27 cellular contexts compared by ENCODE assay signal in the genomic region with DNA sequence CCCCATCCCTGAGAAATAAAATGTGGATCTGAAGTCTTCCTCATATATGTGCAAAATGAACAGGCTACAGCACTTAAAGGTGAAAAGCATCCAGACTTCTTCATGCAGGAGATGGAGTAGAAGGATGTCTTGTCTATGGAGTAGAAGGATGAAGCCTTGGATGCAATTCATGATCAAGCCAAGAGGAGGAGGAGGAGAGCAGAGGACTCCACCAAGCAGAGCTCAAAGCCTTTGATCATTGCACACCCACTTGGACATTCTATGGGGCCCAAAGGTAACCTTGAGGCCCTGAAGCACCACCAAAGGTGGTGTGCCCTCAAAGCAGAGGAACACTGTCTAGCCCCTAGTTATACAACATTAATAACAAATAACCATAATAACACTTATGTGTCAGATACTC. TPM values are rescaled to one million over a fixed set of nuclear protein-coding genes. Genes with fewer than 3 reads are reported as not detected.
DNase-seq lines count a peak whose midpoint lies in the region; ATAC-seq and TF ChIP-seq lines count a peak whose summit lies in the region.
"Had no signal": no experiment of that assay in that cellular context is flagged by ENCODE, and none has a peak within 500 bp of the region (broad histone marks: within the 10 kb centered on the region; RNA-seq: fewer than 3 reads in every experiment).

No MANE protein-coding gene starts in this region.

- no peak overlapping the region for H4K91ac ChIP-seq in trophoblast cell (ENCODE audit: low read depth, low read length)

- H3K27ac ChIP-seq in HCT116 (ENCODE audit: low read depth, low read length) (no peak overlapping the region), endodermal cell (ENCODE audit: low read depth, low read length) (no peak overlapping the region), liver (ENCODE audit: low read depth in 1 of 2, low read length in 2 of 2) (no peak overlapping the region), trophoblast cell (ENCODE audit: low read depth, low read length) (no peak overlapping the region)
- H3K27ac ChIP-seq: 22Rv1, GM23248 had no signal

- H3K27ac Mint-ChIP-seq in endodermal cell, result no peak overlapping the region
- H3K27ac Mint-ChIP-seq: CD14-positive monocyte; CD8-positive, alpha-beta memory T cell; H9 had no signal

- H3K4me3 Mint-ChIP-seq in endodermal cell, result no peak overlapping the region
- H3K4me3 Mint-ChIP-seq: CD14-positive monocyte; CD8-positive, alpha-beta memory T cell; H9 had no signal

- H3K18ac ChIP-seq in trophoblast cell (ENCODE audit: low read length), result no peak overlapping the region

- H3K4ac ChIP-seq in trophoblast cell (ENCODE audit: low read depth, low read length), result no peak overlapping the region

- TF ChIP-seq RAD21 in HCT116 (IDR thresholded peaks at IDR 0.05; ENCODE audit: low read depth) (no peak), liver (IDR thresholded peaks at IDR 0.05) (no peak)

- H3K9me3 ChIP-seq in HCT116 (ENCODE audit: control insufficient read depth in 1 of 2, insufficient read depth in 1 of 2, low read depth in 1 of 2, low read length in 2 of 2) (no peaks in the 10 kb centered on the region), endodermal cell (ENCODE audit: control insufficient read depth, low read length) (no peaks in the 10 kb centered on the region), liver (ENCODE audit: control insufficient read depth in 4 of 4, low read length in 3 of 4) (no peaks in the 10 kb centered on the region), trophoblast cell (ENCODE audit: insufficient read depth, low read depth, low read length) (no peaks in the 10 kb centered on the region)
- H3K9me3 ChIP-seq: BE2C, SK-N-SH had no signal

- H3K36me3 ChIP-seq in HCT116 (ENCODE audit: control insufficient read depth in 1 of 2, insufficient read depth in 2 of 2, low read length in 2 of 2) (no peaks in the 10 kb centered on the region), endodermal cell (ENCODE audit: control insufficient read depth, insufficient read depth, low read length) (no peaks in the 10 kb centered on the region), liver (ENCODE audit: control insufficient read depth in 4 of 4, insufficient read depth in 3 of 4, low read depth in 1 of 4, low read length in 3 of 4) (peaks cover 3 to 31% (median 13%) of the 10 kb centered on the region in 4 donors), trophoblast cell (ENCODE audit: control insufficient read depth in 1 of 2, insufficient read depth in 2 of 2, low read length in 2 of 2) (no peaks in the 10 kb centered on the region)
- H3K36me3 ChIP-seq: BE2C had no signal

- intact Hi-C loops in HCT116 (cut with micrococcal nuclease), result no loop called here

- CTCF ChIA-PET in HCT116 (lab: Charles Lee), result interaction anchor here (1.5 kb wide), 1 partner anchor 11 kb away, joined by 3 read pairs; no protein-coding TSS in a partner anchor

- H3K27me3 Mint-ChIP-seq in endodermal cell (ENCODE audit: insufficient read depth), result no peaks in the 10 kb centered on the region

- H3K9me3 Mint-ChIP-seq in endodermal cell, result no peaks in the 10 kb centered on the region
- H3K9me3 Mint-ChIP-seq: CD8-positive, alpha-beta memory T cell; H9 had no signal

- no peaks in the 10 kb centered on the region for H3K4me1 Mint-ChIP-seq in endodermal cell
- H3K4me1 Mint-ChIP-seq: CD8-positive, alpha-beta memory T cell; H9 had no signal

- DNase-seq in DMS 273 (lab: John Stamatoyannopoulos, UW; ENCODE audit: unreplicated experiment), result peak; percentile 8
- DNase-seq in DMS 273 treated with DMSO at 0.1 percent for 48 hours (lab: John Stamatoyannopoulos, UW), result no peak
- no peak for DNase-seq in HCT116 (ENCODE audit: low read depth, low spot score)
- no peak for DNase-seq in endodermal cell
- no peak for DNase-seq in HK-2 (ENCODE audit: unreplicated experiment)
- no peak for DNase-seq in trophoblast cell
- DNase-seq in 8988T, result no peak
- DNase-seq: ACHN; BE2C; CD8-positive, alpha-beta memory T cell; DMS153; GDM1; GM23248; H9; Karpas-422; NCI-H1105; NCI-H1436 treated with DMSO at 0.1 percent for 48 hours; NCI-H187 treated with DMSO at 0.1 percent for 48 hours; NCI-H2171 treated with DMSO at 0.1 percent for 48 hours; NCI-H345; NCI-H510A treated with DMSO at 0.1 percent for 48 hours; SK-N-SH; SW 1271 had no signal

- no peak overlapping the region for H4K12ac ChIP-seq in trophoblast cell (ENCODE audit: low read depth, low read length)

- H2BK5ac ChIP-seq in trophoblast cell (ENCODE audit: low read depth, low read length, poor library complexity), result no peak overlapping the region

- H3K4me2 ChIP-seq in HCT116 (ENCODE audit: low read length), result no peak overlapping the region
- no peak overlapping the region for H3K4me2 ChIP-seq in trophoblast cell (ENCODE audit: low read length)
- H3K4me2 ChIP-seq: SK-N-SH had no signal

- H2BK12ac ChIP-seq in trophoblast cell (ENCODE audit: low read length), result no peak overlapping the region

- POLR2A ChIA-PET in HCT116 (lab: Charles Lee), result no interaction called here

- no peak overlapping the region for H3K23ac ChIP-seq in trophoblast cell (ENCODE audit: low read length)

- no peak overlapping the region for H4K8ac ChIP-seq in trophoblast cell (ENCODE audit: low read depth, low read length)

- TF ChIP-seq CTCF in HCT116 (IDR thresholded peaks at IDR 0.05 in 2 of 3, conservative IDR thresholded peaks at IDR 0.05 in 1 of 3; ENCODE audit: borderline replicate concordance in 1 of 3, insufficient read depth in 1 of 3, low read depth in 2 of 3, low read length in 2 of 3), result peak in 1 of 3 experiments; percentile 11; a peak in 1 of 6 replicates
- TF ChIP-seq CTCF in endodermal cell (conservative IDR thresholded peaks at IDR 0.05), result peak; percentile 47
- peak; percentile 2 for TF ChIP-seq CTCF in liver (IDR thresholded peaks at IDR 0.05; ENCODE audit: low read depth, low read length, missing input control)

- H3K4me3 ChIP-seq in HCT116 (replicated peaks in 1 of 2; ENCODE audit: low read depth in 1 of 2, low read length in 2 of 2), result no peak overlapping the region
- H3K4me3 ChIP-seq in endodermal cell (ENCODE audit: low read length), result no peak overlapping the region
- H3K4me3 ChIP-seq in liver (ENCODE audit: low read depth in 1 of 3, low read length in 3 of 3), result no peak overlapping the region
- H3K4me3 ChIP-seq in trophoblast cell (ENCODE audit: low read depth, low read length), result no peak overlapping the region
- H3K4me3 ChIP-seq: GM23248 had no signal

- H3K36me3 Mint-ChIP-seq in endodermal cell (ENCODE audit: low read depth), result no peaks in the 10 kb centered on the region
- H3K36me3 Mint-ChIP-seq: CD14-positive monocyte had no signal

- H3K79me1 ChIP-seq in trophoblast cell (ENCODE audit: low read length), result no peaks in the 10 kb centered on the region

- H3K9me2 ChIP-seq in HCT116 (ENCODE audit: insufficient read depth), result no peaks in the 10 kb centered on the region
- H3K9me2 ChIP-seq: SK-N-SH had no signal

- 0 out of 2 replicates have a peak, but pooled peaks have one; percentile 52 for ATAC-seq in HCT116

- H2AK5ac ChIP-seq in trophoblast cell (ENCODE audit: low read length), result no peak overlapping the region

- no peaks in the 10 kb centered on the region for H3K27me3 ChIP-seq in HCT116 (ENCODE audit: insufficient read depth, low read length)
- H3K27me3 ChIP-seq in endodermal cell (ENCODE audit: control insufficient read depth, insufficient read depth, low read length, poor library complexity, severe bottlenecking), result no peaks in the 10 kb centered on the region
- H3K27me3 ChIP-seq in liver (ENCODE audit: control insufficient read depth in 4 of 4, insufficient read depth in 4 of 4, low read length in 3 of 4), result no peaks in the 10 kb centered on the region
- no peaks in the 10 kb centered on the region for H3K27me3 ChIP-seq in trophoblast cell (ENCODE audit: insufficient read depth, low read length)
- H3K27me3 ChIP-seq: BE2C had no signal

- no peaks in the 10 kb centered on the region for H4K20me1 ChIP-seq in HCT116 (ENCODE audit: insufficient read depth)

- no peak for TF ChIP-seq POLR2A in HCT116 (IDR thresholded peaks at IDR 0.05; ENCODE audit: borderline replicate concordance, extremely low read depth, insufficient read depth, insufficient read length)

- H3K79me2 ChIP-seq in HCT116 (ENCODE audit: insufficient read depth, low read length), result no peaks in the 10 kb centered on the region
- no peaks in the 10 kb centered on the region for H3K79me2 ChIP-seq in trophoblast cell (ENCODE audit: control insufficient read depth, insufficient read depth, low read length, poor library complexity)

- RAD21 ChIA-PET in HCT116 (lab: Charles Lee; ENCODE audit: low non-redundant PET in 1 of 2, low total read pairs in 2 of 2, uncharacterized antibody in 2 of 2, unreplicated experiment in 2 of 2), result no interaction called here

- H2AFZ ChIP-seq in HCT116 (ENCODE audit: low read depth, low read length, poor library complexity, severe bottlenecking), result no peak overlapping the region
- no peak overlapping the region for H2AFZ ChIP-seq in trophoblast cell (ENCODE audit: insufficient read depth, low read length, poor library complexity)
- H2AFZ ChIP-seq: GM23248 had no signal

- H3K4me1 ChIP-seq in HCT116 (ENCODE audit: control insufficient read depth in 1 of 2, insufficient read depth in 2 of 2, low read length in 2 of 2) (no peaks in the 10 kb centered on the region), endodermal cell (ENCODE audit: control insufficient read depth, insufficient read depth, low read length) (no peaks in the 10 kb centered on the region), liver (ENCODE audit: control insufficient read depth in 4 of 4, insufficient read depth in 4 of 4, low read length in 3 of 4) (peaks cover 0 to 21% (median 5%) of the 10 kb centered on the region in 4 donors), trophoblast cell (ENCODE audit: control insufficient read depth in 1 of 2, insufficient read depth in 2 of 2, low read length in 2 of 2) (no peaks in the 10 kb centered on the region)
- H3K4me1 ChIP-seq: BE2C had no signal

- BruUV-seq in HCT116 (replicated peaks; lab: Mats Ljungman, UMichigan), result no TSS peak

- H3K14ac ChIP-seq in trophoblast cell (ENCODE audit: low read length), result no peak overlapping the region

- H2BK120ac ChIP-seq in trophoblast cell (ENCODE audit: insufficient read depth, low read length, poor library complexity), result no peak overlapping the region

- no peak overlapping the region for H3K9ac ChIP-seq in HCT116 (ENCODE audit: low read length)
- no peak overlapping the region for H3K9ac ChIP-seq in endodermal cell (ENCODE audit: extremely low read depth, low read length, poor library complexity, severe bottlenecking)
- H3K9ac ChIP-seq in liver (ENCODE audit: low read depth in 1 of 2, low read length in 2 of 2), result no peak overlapping the region
- no peak overlapping the region for H3K9ac ChIP-seq in trophoblast cell (ENCODE audit: low read length)
- H3K9ac ChIP-seq: GM23248, SK-N-SH had no signal

TF ChIP-seq in HCT116, 20 proteins besides CTCF, POLR2A, EP300 and RAD21 (continues in another document):
- no peak for TF ChIP-seq ELF1 (IDR thresholded peaks at IDR 0.05; ENCODE audit: borderline replicate concordance, low read depth)

TF ChIP-seq in liver, 16 proteins besides CTCF, POLR2A, EP300 and RAD21 (continues in another document):
- TF ChIP-seq FOXA1 (IDR thresholded peaks at IDR 0.05), result no peak
- no peak for TF ChIP-seq SP1 (IDR thresholded peaks at IDR 0.05)

RNA-seq across cellular contexts. Expression of a gene that starts 17.3 kb away (rescaled TPM):
- total RNA-seq in HCT116 (2021; ENCODE audit: unreplicated experiment) (not detected), endodermal cell (not detected), liver (10 to 100 TPM; 11.9 to 91.4 TPM)
- polyA plus RNA-seq in HCT116 (2012), result not detected in 2 replicates
- not detected for polyA plus RNA-seq in endodermal cell (2013, experiment 1 of 2)
- not detected for polyA plus RNA-seq in endodermal cell (2013, experiment 2 of 2)
- polyA plus RNA-seq in liver, result 10 to 100 TPM; 69.9 to 81.7 TPM
- not detected in 2 replicates for polyA plus RNA-seq in trophoblast cell (2013)
- total RNA-seq: CD8-positive, alpha-beta memory T cell; GM23248; H9; M059J had no signal
- polyA plus RNA-seq: CD14-positive monocyte; CD8-positive, alpha-beta memory T cell; GM23248; SK-N-SH had no signal

Comparison
In these comparisons a context has a peak if more than half of its experiments do, and no peak if none do; other contexts are left out.
1. RNA of a gene that starts 17.3 kb away (total RNA-seq): 11.9 to 91.4 TPM in liver; not detected in HCT116 (single experiment) and not detected in endodermal cell; every median in the first group is over 10 times any median in the second.